Comparison of ENCODE assay signal across 8 cellular contexts in genomic region chr2:60880633-60880987, GRCh38. TPM values are rescaled to one million over a fixed set of nuclear protein-coding genes. Genes with fewer than 3 reads are reported as not detected.
DNase-seq lines count a peak whose midpoint lies in the region; ATAC-seq and TF ChIP-seq lines count a peak whose summit lies in the region.

No MANE protein-coding gene starts in this region.

- H3K36me3 ChIP-seq in OCI-LY1 (ENCODE audit: insufficient read depth, low read length) (peaks cover 39% of the 10 kb centered on the region), endocrine pancreas (ENCODE audit: control insufficient read depth, insufficient read depth, low read length) (no peaks in the 10 kb centered on the region)

- no peak for ATAC-seq in activated CD8-positive, alpha-beta memory T cell treated with anti-CD3 and anti-CD28 coated beads, Interleukin-2, amount 10 ng/mL, durations not matched to agents 7 days and 5 days
- no peak for ATAC-seq in HG03196 (IDR thresholded peaks at IDR 0.05; ENCODE audit: unreplicated experiment)

- peaks cover 42% of the 10 kb centered on the region for H3K79me2 ChIP-seq in OCI-LY1 (ENCODE audit: insufficient read depth, low read length)

- H3K4me1 ChIP-seq in OCI-LY1 (ENCODE audit: insufficient read depth, low read length, severe bottlenecking) (peaks cover 19% of the 10 kb centered on the region), endocrine pancreas (ENCODE audit: control insufficient read depth, insufficient read depth, low read length) (peaks cover 21% of the 10 kb centered on the region)

- H3K4me3 ChIP-seq in OCI-LY1 (ENCODE audit: low read depth, low read length, poor library complexity, severe bottlenecking), result peak overlapping the region; percentile 81
- H3K4me3 ChIP-seq in endocrine pancreas (ENCODE audit: control insufficient read depth, insufficient read depth, low read length), result peak overlapping the region; percentile 84

- H3K27me3 Mint-ChIP-seq in activated CD8-positive, alpha-beta memory T cell treated with anti-CD3 and anti-CD28 coated beads, Interleukin-2, amount 10 ng/mL, durations not matched to agents 7 days and 5 days, result no peaks in the 10 kb centered on the region
- no peaks in the 10 kb centered on the region for H3K27me3 Mint-ChIP-seq in nephron (ENCODE audit: low read depth)

- H3K9ac ChIP-seq in OCI-LY1 (ENCODE audit: low read length) (peak overlapping the region; percentile 94), endocrine pancreas (ENCODE audit: control insufficient read depth, insufficient read depth, low read length) (peak overlapping the region; percentile 42)

- no peak for DNase-seq in activated CD8-positive, alpha-beta memory T cell treated with anti-CD3 and anti-CD28 coated beads, Interleukin-2, amount 10 ng/mL, durations not matched to agents 7 days and 5 days
- DNase-seq in activated CD8-positive, alpha-beta memory T cell treated with anti-CD3 and anti-CD28 coated beads, Interleukin-2, amount 50 U/mL, for 48 hours, result no peak
- no peak for DNase-seq in OCI-M2 (lab: John Stamatoyannopoulos, UW; ENCODE audit: unreplicated experiment)
- no peak for DNase-seq in iPS-NIHi7 (ENCODE audit: extremely low spot score)

- H3K36me3 Mint-ChIP-seq in activated CD8-positive, alpha-beta memory T cell treated with anti-CD3 and anti-CD28 coated beads, Interleukin-2, amount 10 ng/mL, durations not matched to agents 7 days and 5 days, result peaks cover 4% of the 10 kb centered on the region
- no peaks in the 10 kb centered on the region for H3K36me3 Mint-ChIP-seq in nephron (ENCODE audit: low read depth)

- peaks cover 11% of the 10 kb centered on the region for H3K4me1 Mint-ChIP-seq in activated CD8-positive, alpha-beta memory T cell treated with anti-CD3 and anti-CD28 coated beads, Interleukin-2, amount 10 ng/mL, durations not matched to agents 7 days and 5 days
- H3K4me1 Mint-ChIP-seq in nephron, result peaks cover 19% of the 10 kb centered on the region

- no peaks in the 10 kb centered on the region for H3K9me3 Mint-ChIP-seq in activated CD8-positive, alpha-beta memory T cell treated with anti-CD3 and anti-CD28 coated beads, Interleukin-2, amount 10 ng/mL, durations not matched to agents 7 days and 5 days (ENCODE audit: low read depth)
- H3K9me3 Mint-ChIP-seq in nephron, result no peaks in the 10 kb centered on the region

- CTCF ChIA-PET in activated CD8-positive, alpha-beta memory T cell treated with anti-CD3 and anti-CD28 coated beads, Interleukin-2, amount 10 ng/mL, durations not matched to agents 7 days and 5 days (lab: Charles Lee), result no interaction called here

- peaks cover 11% of the 10 kb centered on the region; the same call in 1 of the 2 replicates for H3F3A ChIP-seq in OCI-LY1 (ENCODE audit: insufficient read depth, low read length)

- no peaks in the 10 kb centered on the region for H3K9me3 ChIP-seq in OCI-LY1 (ENCODE audit: low read length)
- no peaks in the 10 kb centered on the region for H3K9me3 ChIP-seq in endocrine pancreas (ENCODE audit: control insufficient read depth, low read length)

- H3K27me3 ChIP-seq in OCI-LY1 (ENCODE audit: insufficient read depth, low read length) (no peaks in the 10 kb centered on the region), endocrine pancreas (ENCODE audit: control insufficient read depth, insufficient read depth, low read length) (no peaks in the 10 kb centered on the region)

- no peaks in the 10 kb centered on the region for H4K20me1 ChIP-seq in OCI-LY1 (ENCODE audit: insufficient read depth, low read length)

- H3K9me2 ChIP-seq in OCI-LY1 (ENCODE audit: low read depth, low read length), result no peaks in the 10 kb centered on the region

- TF ChIP-seq CTCF in OCI-LY1 (IDR thresholded peaks at IDR 0.05; ENCODE audit: low read length), result no peak
- TF ChIP-seq CTCF in nephron (IDR thresholded peaks at IDR 0.05; ENCODE audit: unreplicated experiment in 3 of 3), result no peak

- H3K27ac Mint-ChIP-seq in activated CD8-positive, alpha-beta memory T cell treated with anti-CD3 and anti-CD28 coated beads, Interleukin-2, amount 10 ng/mL, durations not matched to agents 7 days and 5 days, result peak overlapping the region; percentile 92
- H3K27ac Mint-ChIP-seq in nephron, result peak overlapping the region; percentile 96 to 99 (median 98)

- peak overlapping the region; percentile 94 for H3K27ac ChIP-seq in OCI-LY1 (ENCODE audit: low read depth, low read length, poor library complexity, severe bottlenecking)

- H3K4me2 ChIP-seq in OCI-LY1 (ENCODE audit: low read length), result peak overlapping the region; percentile 80

- no peak overlapping the region for H2AFZ ChIP-seq in OCI-LY1 (ENCODE audit: low read length)

- H3K4me3 Mint-ChIP-seq in activated CD8-positive, alpha-beta memory T cell treated with anti-CD3 and anti-CD28 coated beads, Interleukin-2, amount 10 ng/mL, durations not matched to agents 7 days and 5 days, result peak overlapping the region; percentile 94
- H3K4me3 Mint-ChIP-seq in nephron, result peak overlapping the region; percentile 94 to 98 (median 96)

RNA-seq across cellular contexts. Expression of gene REL, which starts 0.8 kb away (rescaled TPM):
- total RNA-seq in activated CD8-positive, alpha-beta memory T cell treated with anti-CD3 and anti-CD28 coated beads, Interleukin-2, amount 10 ng/mL, durations not matched to agents 7 days and 5 days, result 10 to 100 TPM; 22.1 to 31.9 TPM
